Comparison of ENCODE assay signal across 1 cellular context in the genomic region with DNA sequence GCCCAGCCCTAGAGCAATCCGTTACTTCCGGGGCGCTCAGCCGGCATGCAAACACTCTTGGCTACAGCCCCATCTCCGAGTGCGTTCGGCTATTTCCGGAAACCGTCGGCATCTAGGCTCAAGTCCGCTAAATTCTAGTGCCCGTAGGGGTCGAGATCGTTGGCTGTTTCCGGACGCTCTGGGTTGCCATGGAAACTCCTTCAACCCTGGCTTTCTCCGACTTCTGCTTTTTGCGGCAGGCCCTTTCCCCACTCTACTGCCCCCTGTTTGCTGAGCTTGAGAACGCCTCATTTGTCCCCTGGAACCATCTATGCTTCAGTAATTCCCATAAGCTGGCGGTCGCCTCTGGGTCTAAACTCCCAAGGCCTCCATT.
A peak's percentile ranks its signal among the peaks of the same experiment; 100 is the strongest.
TF ChIP-seq lines count a peak whose summit lies in the region.

No MANE protein-coding gene starts in this region.

TF ChIP-seq in HepG2, 621 proteins besides CTCF, POLR2A, EP300 and RAD21 (continues in another document):
- TF ChIP-seq ZNF160 (CRISPR knock-in tag; IDR thresholded peaks at IDR 0.05) = no peak
- TF ChIP-seq, protein P1, sequence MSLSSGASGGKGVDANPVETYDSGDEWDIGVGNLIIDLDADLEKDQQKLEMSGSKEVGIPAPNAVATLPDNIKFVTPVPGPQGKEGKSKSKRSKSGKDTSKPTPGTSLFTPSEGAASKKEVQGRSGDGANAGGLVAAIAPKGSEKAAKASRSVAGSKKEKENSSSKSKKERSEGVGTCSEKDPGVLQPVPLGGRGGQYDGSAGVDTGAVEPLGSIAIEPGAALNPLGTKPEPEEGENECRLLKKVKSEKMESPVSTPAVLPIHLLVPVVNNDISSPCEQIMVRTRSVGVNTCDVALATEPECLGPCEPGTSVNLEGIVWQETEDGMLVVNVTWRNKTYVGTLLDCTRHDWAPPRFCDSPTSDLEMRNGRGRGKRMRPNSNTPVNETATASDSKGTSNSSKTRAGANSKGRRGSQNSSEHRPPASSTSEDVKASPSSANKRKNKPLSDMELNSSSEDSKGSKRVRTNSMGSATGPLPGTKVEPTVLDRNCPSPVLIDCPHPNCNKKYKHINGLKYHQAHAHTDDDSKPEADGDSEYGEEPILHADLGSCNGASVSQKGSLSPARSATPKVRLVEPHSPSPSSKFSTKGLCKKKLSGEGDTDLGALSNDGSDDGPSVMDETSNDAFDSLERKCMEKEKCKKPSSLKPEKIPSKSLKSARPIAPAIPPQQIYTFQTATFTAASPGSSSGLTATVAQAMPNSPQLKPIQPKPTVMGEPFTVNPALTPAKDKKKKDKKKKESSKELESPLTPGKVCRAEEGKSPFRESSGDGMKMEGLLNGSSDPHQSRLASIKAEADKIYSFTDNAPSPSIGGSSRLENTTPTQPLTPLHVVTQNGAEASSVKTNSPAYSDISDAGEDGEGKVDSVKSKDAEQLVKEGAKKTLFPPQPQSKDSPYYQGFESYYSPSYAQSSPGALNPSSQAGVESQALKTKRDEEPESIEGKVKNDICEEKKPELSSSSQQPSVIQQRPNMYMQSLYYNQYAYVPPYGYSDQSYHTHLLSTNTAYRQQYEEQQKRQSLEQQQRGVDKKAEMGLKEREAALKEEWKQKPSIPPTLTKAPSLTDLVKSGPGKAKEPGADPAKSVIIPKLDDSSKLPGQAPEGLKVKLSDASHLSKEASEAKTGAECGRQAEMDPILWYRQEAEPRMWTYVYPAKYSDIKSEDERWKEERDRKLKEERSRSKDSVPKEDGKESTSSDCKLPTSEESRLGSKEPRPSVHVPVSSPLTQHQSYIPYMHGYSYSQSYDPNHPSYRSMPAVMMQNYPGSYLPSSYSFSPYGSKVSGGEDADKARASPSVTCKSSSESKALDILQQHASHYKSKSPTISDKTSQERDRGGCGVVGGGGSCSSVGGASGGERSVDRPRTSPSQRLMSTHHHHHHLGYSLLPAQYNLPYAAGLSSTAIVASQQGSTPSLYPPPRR (CRISPR knock-in tag; IDR thresholded peaks at IDR 0.05; ENCODE audit: borderline replicate concordance) = no peak
- no peak for TF ChIP-seq KLF15 (CRISPR knock-in tag; IDR thresholded peaks at IDR 0.05; ENCODE audit: borderline replicate concordance)
- no peak for TF ChIP-seq ZNF256 (CRISPR knock-in tag; conservative IDR thresholded peaks at IDR 0.05)
- TF ChIP-seq ZNF335 (CRISPR knock-in tag; IDR thresholded peaks at IDR 0.05) = peak; percentile 24; the same call in 1 of the 2 replicates
- TF ChIP-seq TOPORS (CRISPR knock-in tag; IDR thresholded peaks at IDR 0.05) = peak; percentile 86; the same call in 1 of the 2 replicates
- TF ChIP-seq, protein P2, sequence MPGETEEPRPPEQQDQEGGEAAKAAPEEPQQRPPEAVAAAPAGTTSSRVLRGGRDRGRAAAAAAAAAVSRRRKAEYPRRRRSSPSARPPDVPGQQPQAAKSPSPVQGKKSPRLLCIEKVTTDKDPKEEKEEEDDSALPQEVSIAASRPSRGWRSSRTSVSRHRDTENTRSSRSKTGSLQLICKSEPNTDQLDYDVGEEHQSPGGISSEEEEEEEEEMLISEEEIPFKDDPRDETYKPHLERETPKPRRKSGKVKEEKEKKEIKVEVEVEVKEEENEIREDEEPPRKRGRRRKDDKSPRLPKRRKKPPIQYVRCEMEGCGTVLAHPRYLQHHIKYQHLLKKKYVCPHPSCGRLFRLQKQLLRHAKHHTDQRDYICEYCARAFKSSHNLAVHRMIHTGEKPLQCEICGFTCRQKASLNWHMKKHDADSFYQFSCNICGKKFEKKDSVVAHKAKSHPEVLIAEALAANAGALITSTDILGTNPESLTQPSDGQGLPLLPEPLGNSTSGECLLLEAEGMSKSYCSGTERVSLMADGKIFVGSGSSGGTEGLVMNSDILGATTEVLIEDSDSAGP (CRISPR knock-in tag; IDR thresholded peaks at IDR 0.05; ENCODE audit: borderline replicate concordance) = 0 out of 2 replicates have a peak, but pooled peaks have one; percentile 17
- 0 out of 2 replicates have a peak, but pooled peaks have one; percentile 10 for TF ChIP-seq FOSL2 (CRISPR knock-in tag; IDR thresholded peaks at IDR 0.05)
- no peak; the same call in 1 of the 2 replicates for TF ChIP-seq SAFB2 (CRISPR knock-in tag; IDR thresholded peaks at IDR 0.05; ENCODE audit: borderline replicate concordance, low read depth)
- TF ChIP-seq MTA3 (CRISPR knock-in tag; IDR thresholded peaks at IDR 0.05) = no peak
- TF ChIP-seq FIP1L1 (IDR thresholded peaks at IDR 0.05; ENCODE audit: borderline replicate concordance, insufficient read depth, low read depth, low read length) = 0 out of 2 replicates have a peak, but pooled peaks have one; percentile 63
- no peak for TF ChIP-seq ZNF367 (CRISPR knock-in tag; IDR thresholded peaks at IDR 0.05; ENCODE audit: borderline replicate concordance)
- TF ChIP-seq ZNF614 (CRISPR knock-in tag; IDR thresholded peaks at IDR 0.05; ENCODE audit: borderline replicate concordance) = 0 out of 2 replicates have a peak, but pooled peaks have one; percentile 30
- TF ChIP-seq ZNF121 (CRISPR knock-in tag; IDR thresholded peaks at IDR 0.05) = peak; percentile 81
- TF ChIP-seq ZBTB7A (CRISPR knock-in tag; IDR thresholded peaks at IDR 0.05) = no peak
- 0 out of 2 replicates have a peak, but pooled peaks have one; percentile 6 for TF ChIP-seq ZNF441 (CRISPR knock-in tag; IDR thresholded peaks at IDR 0.05; ENCODE audit: borderline replicate concordance)
- TF ChIP-seq PCBP2 (optimal IDR thresholded peaks at IDR 0.05; ENCODE audit: low read depth, low read length, poor library complexity, severe bottlenecking) = no peak
- no peak for TF ChIP-seq NFRKB (IDR thresholded peaks at IDR 0.05)
- TF ChIP-seq KMT2B (CRISPR knock-in tag; IDR thresholded peaks at IDR 0.05) = no peak
- no peak for TF ChIP-seq ZNF780A (CRISPR knock-in tag; IDR thresholded peaks at IDR 0.05)
- TF ChIP-seq, protein P3, sequence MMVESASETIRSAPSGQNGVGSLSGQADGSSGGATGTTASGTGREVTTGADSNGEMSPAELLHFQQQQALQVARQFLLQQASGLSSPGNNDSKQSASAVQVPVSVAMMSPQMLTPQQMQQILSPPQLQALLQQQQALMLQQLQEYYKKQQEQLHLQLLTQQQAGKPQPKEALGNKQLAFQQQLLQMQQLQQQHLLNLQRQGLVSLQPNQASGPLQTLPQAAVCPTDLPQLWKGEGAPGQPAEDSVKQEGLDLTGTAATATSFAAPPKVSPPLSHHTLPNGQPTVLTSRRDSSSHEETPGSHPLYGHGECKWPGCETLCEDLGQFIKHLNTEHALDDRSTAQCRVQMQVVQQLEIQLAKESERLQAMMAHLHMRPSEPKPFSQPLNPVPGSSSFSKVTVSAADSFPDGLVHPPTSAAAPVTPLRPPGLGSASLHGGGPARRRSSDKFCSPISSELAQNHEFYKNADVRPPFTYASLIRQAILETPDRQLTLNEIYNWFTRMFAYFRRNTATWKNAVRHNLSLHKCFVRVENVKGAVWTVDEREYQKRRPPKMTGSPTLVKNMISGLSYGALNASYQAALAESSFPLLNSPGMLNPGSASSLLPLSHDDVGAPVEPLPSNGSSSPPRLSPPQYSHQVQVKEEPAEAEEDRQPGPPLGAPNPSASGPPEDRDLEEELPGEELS (CRISPR knock-in tag; IDR thresholded peaks at IDR 0.05) = no peak
- TF ChIP-seq STAG1 (CRISPR knock-in tag; IDR thresholded peaks at IDR 0.05) = peak; percentile 31; the same call in 1 of the 2 replicates
- TF ChIP-seq, protein P4, sequence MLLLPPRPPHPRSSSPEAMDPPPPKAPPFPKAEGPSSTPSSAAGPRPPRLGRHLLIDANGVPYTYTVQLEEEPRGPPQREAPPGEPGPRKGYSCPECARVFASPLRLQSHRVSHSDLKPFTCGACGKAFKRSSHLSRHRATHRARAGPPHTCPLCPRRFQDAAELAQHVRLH (CRISPR knock-in tag; IDR thresholded peaks at IDR 0.05; ENCODE audit: borderline replicate concordance, low read depth) = peak; percentile 52
- TF ChIP-seq KDM3A (CRISPR knock-in tag; IDR thresholded peaks at IDR 0.05; ENCODE audit: low read depth) = no peak
- TF ChIP-seq, protein P5, sequence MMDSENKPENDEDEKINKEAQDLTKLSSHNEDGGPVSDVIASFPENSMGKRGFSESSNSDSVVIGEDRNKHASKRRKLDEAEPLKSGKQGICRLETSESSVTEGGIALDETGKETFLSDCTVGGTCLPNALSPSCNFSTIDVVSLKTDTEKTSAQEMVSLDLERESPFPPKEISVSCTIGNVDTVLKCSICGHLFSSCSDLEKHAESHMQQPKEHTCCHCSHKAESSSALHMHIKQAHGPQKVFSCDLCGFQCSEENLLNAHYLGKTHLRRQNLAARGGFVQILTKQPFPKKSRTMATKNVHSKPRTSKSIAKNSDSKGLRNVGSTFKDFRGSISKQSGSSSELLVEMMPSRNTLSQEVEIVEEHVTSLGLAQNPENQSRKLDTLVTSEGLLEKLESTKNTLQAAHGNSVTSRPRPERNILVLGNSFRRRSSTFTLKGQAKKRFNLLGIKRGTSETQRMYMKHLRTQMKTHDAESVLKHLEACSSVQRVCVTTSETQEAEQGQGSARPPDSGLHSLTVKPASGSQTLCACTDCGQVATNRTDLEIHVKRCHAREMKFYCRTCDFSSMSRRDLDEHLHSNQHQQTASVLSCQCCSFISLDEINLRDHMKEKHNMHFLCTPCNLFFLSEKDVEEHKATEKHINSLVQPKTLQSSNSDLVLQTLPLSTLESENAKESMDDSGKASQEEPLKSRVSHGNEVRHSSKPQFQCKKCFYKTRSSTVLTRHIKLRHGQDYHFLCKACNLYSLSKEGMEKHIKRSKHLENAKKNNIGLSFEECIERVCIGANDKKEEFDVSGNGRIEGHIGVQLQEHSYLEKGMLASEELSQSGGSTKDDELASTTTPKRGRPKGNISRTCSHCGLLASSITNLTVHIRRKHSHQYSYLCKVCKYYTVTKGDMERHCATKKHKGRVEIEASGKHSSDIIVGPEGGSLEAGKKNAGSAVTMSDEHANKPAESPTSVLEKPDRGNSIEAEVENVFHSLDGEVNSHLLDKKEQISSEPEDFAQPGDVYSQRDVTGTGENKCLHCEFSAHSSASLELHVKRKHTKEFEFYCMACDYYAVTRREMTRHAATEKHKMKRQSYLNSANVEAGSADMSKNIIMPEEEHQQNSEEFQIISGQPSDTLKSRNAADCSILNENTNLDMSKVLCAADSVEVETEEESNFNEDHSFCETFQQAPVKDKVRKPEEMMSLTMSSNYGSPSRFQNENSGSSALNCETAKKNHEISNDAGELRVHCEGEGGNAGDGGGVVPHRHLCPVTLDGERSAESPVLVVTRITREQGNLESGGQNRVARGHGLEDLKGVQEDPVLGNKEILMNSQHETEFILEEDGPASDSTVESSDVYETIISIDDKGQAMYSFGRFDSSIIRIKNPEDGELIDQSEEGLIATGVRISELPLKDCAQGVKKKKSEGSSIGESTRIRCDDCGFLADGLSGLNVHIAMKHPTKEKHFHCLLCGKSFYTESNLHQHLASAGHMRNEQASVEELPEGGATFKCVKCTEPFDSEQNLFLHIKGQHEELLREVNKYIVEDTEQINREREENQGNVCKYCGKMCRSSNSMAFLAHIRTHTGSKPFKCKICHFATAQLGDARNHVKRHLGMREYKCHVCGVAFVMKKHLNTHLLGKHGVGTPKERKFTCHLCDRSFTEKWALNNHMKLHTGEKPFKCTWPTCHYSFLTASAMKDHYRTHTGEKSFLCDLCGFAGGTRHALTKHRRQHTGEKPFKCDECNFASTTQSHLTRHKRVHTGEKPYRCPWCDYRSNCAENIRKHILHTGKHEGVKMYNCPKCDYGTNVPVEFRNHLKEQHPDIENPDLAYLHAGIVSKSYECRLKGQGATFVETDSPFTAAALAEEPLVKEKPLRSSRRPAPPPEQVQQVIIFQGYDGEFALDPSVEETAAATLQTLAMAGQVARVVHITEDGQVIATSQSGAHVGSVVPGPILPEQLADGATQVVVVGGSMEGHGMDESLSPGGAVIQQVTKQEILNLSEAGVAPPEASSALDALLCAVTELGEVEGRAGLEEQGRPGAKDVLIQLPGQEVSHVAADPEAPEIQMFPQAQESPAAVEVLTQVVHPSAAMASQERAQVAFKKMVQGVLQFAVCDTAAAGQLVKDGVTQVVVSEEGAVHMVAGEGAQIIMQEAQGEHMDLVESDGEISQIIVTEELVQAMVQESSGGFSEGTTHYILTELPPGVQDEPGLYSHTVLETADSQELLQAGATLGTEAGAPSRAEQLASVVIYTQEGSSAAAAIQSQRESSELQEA (CRISPR knock-in tag; IDR thresholded peaks at IDR 0.05; ENCODE audit: not compliant biosample characterization) = no peak
- TF ChIP-seq ZNF234 (CRISPR knock-in tag; conservative IDR thresholded peaks at IDR 0.05) = no peak
- TF ChIP-seq, protein P6, sequence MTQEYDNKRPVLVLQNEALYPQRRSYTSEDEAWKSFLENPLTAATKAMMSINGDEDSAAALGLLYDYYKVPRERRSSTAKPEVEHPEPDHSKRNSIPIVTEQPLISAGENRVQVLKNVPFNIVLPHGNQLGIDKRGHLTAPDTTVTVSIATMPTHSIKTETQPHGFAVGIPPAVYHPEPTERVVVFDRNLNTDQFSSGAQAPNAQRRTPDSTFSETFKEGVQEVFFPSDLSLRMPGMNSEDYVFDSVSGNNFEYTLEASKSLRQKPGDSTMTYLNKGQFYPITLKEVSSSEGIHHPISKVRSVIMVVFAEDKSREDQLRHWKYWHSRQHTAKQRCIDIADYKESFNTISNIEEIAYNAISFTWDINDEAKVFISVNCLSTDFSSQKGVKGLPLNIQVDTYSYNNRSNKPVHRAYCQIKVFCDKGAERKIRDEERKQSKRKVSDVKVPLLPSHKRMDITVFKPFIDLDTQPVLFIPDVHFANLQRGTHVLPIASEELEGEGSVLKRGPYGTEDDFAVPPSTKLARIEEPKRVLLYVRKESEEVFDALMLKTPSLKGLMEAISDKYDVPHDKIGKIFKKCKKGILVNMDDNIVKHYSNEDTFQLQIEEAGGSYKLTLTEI (CRISPR knock-in tag; conservative IDR thresholded peaks at IDR 0.05) = no peak
- TF ChIP-seq SNAPC2 (CRISPR knock-in tag; IDR thresholded peaks at IDR 0.05) = peak; percentile 52; the same call in 1 of the 2 replicates
- peak; percentile 92 for TF ChIP-seq RFX3 (CRISPR knock-in tag; IDR thresholded peaks at IDR 0.05)
- TF ChIP-seq, protein P7, sequence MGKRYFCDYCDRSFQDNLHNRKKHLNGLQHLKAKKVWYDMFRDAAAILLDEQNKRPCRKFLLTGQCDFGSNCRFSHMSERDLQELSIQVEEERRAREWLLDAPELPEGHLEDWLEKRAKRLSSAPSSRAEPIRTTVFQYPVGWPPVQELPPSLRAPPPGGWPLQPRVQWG (CRISPR knock-in tag; IDR thresholded peaks at IDR 0.05; ENCODE audit: borderline replicate concordance, low read depth) = no peak
- TF ChIP-seq CREM (IDR thresholded peaks at IDR 0.05) = 0 out of 2 replicates have a peak, but pooled peaks have one; percentile 34
- no peak for TF ChIP-seq CREM (CRISPR knock-in tag; IDR thresholded peaks at IDR 0.05)
- TF ChIP-seq ZNF788 (CRISPR knock-in tag; IDR thresholded peaks at IDR 0.05; ENCODE audit: borderline replicate concordance) = peak; percentile 59; the same call in 1 of the 2 replicates
- TF ChIP-seq ZFP41 (CRISPR knock-in tag; IDR thresholded peaks at IDR 0.05; ENCODE audit: borderline replicate concordance) = no peak
- peak; percentile 92; the same call in 1 of the 2 replicates for TF ChIP-seq ELF4 (CRISPR knock-in tag; IDR thresholded peaks at IDR 0.05; ENCODE audit: borderline replicate concordance)
- peak; percentile 74; the same call in 1 of the 2 replicates for TF ChIP-seq HNF4G (IDR thresholded peaks at IDR 0.05; ENCODE audit: borderline replicate concordance, low read depth, low read length)
- no peak for TF ChIP-seq HNF4G (CRISPR knock-in tag; IDR thresholded peaks at IDR 0.05; ENCODE audit: borderline replicate concordance, low read depth)
